Comparison of ENCODE assay signal across 8 cellular contexts in the genomic region with DNA sequence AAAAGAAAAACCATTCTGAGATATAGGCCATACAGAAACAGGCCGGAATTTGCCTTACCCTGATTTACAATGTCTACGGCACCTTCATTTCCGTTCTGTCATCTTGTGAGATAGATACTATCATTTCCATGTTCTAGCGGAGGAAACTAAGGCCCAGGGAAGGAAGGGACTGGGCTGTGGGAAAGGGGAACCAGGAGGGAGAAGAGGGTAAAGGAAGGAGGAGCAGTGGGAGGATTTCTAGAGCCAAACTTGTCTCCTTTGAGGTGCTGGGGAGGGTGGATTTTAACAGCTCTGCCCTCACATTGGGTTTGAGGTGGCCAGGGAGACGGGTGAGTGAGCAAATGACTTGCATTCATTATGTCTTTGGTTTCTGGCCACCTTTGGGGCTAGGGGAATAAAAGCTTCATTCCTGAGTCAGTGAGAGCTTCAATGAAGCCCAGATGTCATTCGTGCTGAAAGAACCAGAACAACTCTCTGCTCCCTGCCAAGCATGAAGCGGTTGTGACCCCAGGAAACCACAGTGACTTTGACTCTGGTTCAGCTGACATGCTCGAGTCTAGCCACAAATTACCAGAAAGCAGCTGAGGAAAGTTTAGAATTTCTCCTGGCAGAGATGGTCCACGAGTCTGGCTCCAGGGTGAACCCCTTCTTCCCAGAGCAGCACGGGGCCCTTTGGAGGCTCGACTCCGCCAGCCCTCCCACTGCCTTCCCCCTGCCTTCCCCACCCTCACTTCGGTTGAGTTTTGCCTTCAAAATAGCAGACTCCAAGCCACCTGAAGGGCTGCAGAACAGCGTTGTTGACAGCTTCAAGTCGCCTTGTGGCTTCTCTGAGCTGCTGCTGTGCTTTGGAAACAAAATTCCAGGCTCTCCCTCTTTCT. TPM values are rescaled to one million over a fixed set of nuclear protein-coding genes. Genes with fewer than 3 reads are reported as not detected.
A peak's percentile ranks its signal among the peaks of the same experiment; 100 is the strongest.
DNase-seq lines count a peak whose midpoint lies in the region; ATAC-seq and TF ChIP-seq lines count a peak whose summit lies in the region.

No MANE protein-coding gene starts in this region.

- no peaks in the 10 kb centered on the region for H3F3A ChIP-seq in neural progenitor cell (ENCODE audit: low read depth)

- no peaks in the 10 kb centered on the region for H3K9me3 Mint-ChIP-seq in neural progenitor cell

- no peaks in the 10 kb centered on the region for H3K79me2 ChIP-seq in neural progenitor cell (ENCODE audit: low read depth)

- no peaks in the 10 kb centered on the region for H3K36me3 Mint-ChIP-seq in neural progenitor cell

- peak overlapping the region; percentile 95 for H2AFZ ChIP-seq in neural progenitor cell (replicated peaks)

- no peaks in the 10 kb centered on the region for H3K27me3 ChIP-seq in neural progenitor cell

- H3K4me1 ChIP-seq in neural progenitor cell, result peaks cover 12% of the 10 kb centered on the region

- H3K36me3 ChIP-seq in neural progenitor cell, result no peaks in the 10 kb centered on the region

- no peaks in the 10 kb centered on the region for H3K9me3 ChIP-seq in neural progenitor cell (ENCODE audit: low read depth)

- intact Hi-C loops in cardiac septum (cut with DNase I), result no loop called here

- H4K20me1 ChIP-seq in neural progenitor cell (ENCODE audit: low read depth), result no peaks in the 10 kb centered on the region

- H3K4me2 ChIP-seq in neural progenitor cell, result peak overlapping the region; percentile 42

- ATAC-seq in GM18519 (IDR thresholded peaks at IDR 0.05; ENCODE audit: low FRiP score, unreplicated experiment), result peak; percentile 67
- peak; percentile 59 for ATAC-seq in HG03342 (IDR thresholded peaks at IDR 0.05; ENCODE audit: unreplicated experiment)

- H3K9ac ChIP-seq in neural progenitor cell, result no peak overlapping the region

- no peak overlapping the region for H3K4me3 Mint-ChIP-seq in neural progenitor cell

- H3K4me3 ChIP-seq in neural progenitor cell, result no peak overlapping the region

- H3K27me3 Mint-ChIP-seq in neural progenitor cell (ENCODE audit: insufficient read depth, low read depth), result peaks cover 3% of the 10 kb centered on the region

- no peak overlapping the region for H3K27ac ChIP-seq in neural progenitor cell

- H3K4me1 Mint-ChIP-seq in neural progenitor cell, result peaks cover 4% of the 10 kb centered on the region

- no peak overlapping the region for H3K27ac Mint-ChIP-seq in neural progenitor cell

- DNase-seq in amniotic stem cell (lab: John Stamatoyannopoulos, UW) (peak; percentile 40), neural progenitor cell (ENCODE audit: low spot score) (no peak), superior temporal gyrus (ENCODE audit: extremely low spot score) (no peak), NCI-H2081 (lab: John Stamatoyannopoulos, UW) (no peak), cardiac septum (ENCODE audit: low spot score) (no peak)
- no peak for DNase-seq in effector CD8-positive, alpha-beta T cell (lab: John Stamatoyannopoulos, UW)

- no peak for TF ChIP-seq CTCF in neural progenitor cell (IDR thresholded peaks at IDR 0.05)

RNA-seq across cellular contexts. Expression of a gene that starts 3.8 kb away (rescaled TPM):
- total RNA-seq in neural progenitor cell (ENCODE audit: low replicate concordance) (0.19 and 0.32 TPM in 2 replicates), cardiac septum (3.9 TPM)

RNA-seq across cellular contexts. Expression of a gene that starts 30.1 kb away (rescaled TPM):
- total RNA-seq in neural progenitor cell (ENCODE audit: low replicate concordance) (79.0 and 85.5 TPM in 2 replicates), cardiac septum (23.7 TPM)
